Comparison of ENCODE assay signal across 29 cellular contexts in genomic region chr22:35459423-35459894, GRCh38.
"Had no signal": no experiment of that assay in that cellular context is flagged by ENCODE, and none has a peak within 500 bp of the region (broad histone marks: within the 10 kb centered on the region; RNA-seq: fewer than 3 reads in every experiment).

No MANE protein-coding gene starts in this region.

- H3K4me1 Mint-ChIP-seq: activated CD4-positive, alpha-beta memory T cell treated with anti-CD3 and anti-CD28 coated beads, Interleukin-2, amount 10 ng/mL, durations not matched to agents 7 days and 5 days; activated CD4-positive, alpha-beta T cell treated with anti-CD3 and anti-CD28 coated beads for 36 hours; activated CD4-positive, alpha-beta T cell treated with anti-CD3 and anti-CD28 coated beads, Interleukin-2, amount 10 ng/mL, durations not matched to agents 24 days and 14 days; activated naive CD4-positive, alpha-beta T cell treated with anti-CD3 and anti-CD28 coated beads, Interleukin-2, amount 10 ng/mL, durations not matched to agents 7 days and 5 days; activated naive CD8-positive, alpha-beta T cell treated with anti-CD3 and anti-CD28 coated beads, Interleukin-2, amount 10 ng/mL, durations not matched to agents 7 days and 5 days; central memory CD8-positive, alpha-beta T cell had no signal

- H3K9me3 ChIP-seq: ascending aorta, breast epithelium had no signal

- ATAC-seq: activated CD4-positive, alpha-beta T cell treated with anti-CD3 and anti-CD28 coated beads for 36 hours; activated T-cell treated with anti-CD3 and anti-CD28 coated beads, Interleukin-2, amount 50 U/mL, for 72 hours had no signal

- H3K27ac ChIP-seq: ascending aorta, breast epithelium, cardiac muscle cell, coronary artery, dorsolateral prefrontal cortex, WERI-Rb-1 had no signal

- H3K4me3 Mint-ChIP-seq: activated CD4-positive, alpha-beta memory T cell treated with anti-CD3 and anti-CD28 coated beads, Interleukin-2, amount 10 ng/mL, durations not matched to agents 7 days and 5 days; activated CD4-positive, alpha-beta T cell treated with anti-CD3 and anti-CD28 coated beads for 36 hours; activated CD4-positive, alpha-beta T cell treated with anti-CD3 and anti-CD28 coated beads, Interleukin-2, amount 10 ng/mL, durations not matched to agents 24 days and 14 days; activated naive CD4-positive, alpha-beta T cell treated with anti-CD3 and anti-CD28 coated beads, Interleukin-2, amount 10 ng/mL, durations not matched to agents 7 days and 5 days; activated naive CD8-positive, alpha-beta T cell treated with anti-CD3 and anti-CD28 coated beads, Interleukin-2, amount 10 ng/mL, durations not matched to agents 7 days and 5 days; activated T-cell treated with anti-CD3 and anti-CD28 coated beads, Interleukin-2, amount 50 U/mL, for 24 hours; activated T-cell treated with anti-CD3 and anti-CD28 coated beads, Interleukin-2, amount 50 U/mL, for 72 hours; central memory CD8-positive, alpha-beta T cell; dendritic cell treated with granulocyte-macrophage colony-stimulating factor and Interleukin-4, amounts not matched to agents 40 ng/mL and 50 ng/mL, for 4 days; endodermal cell; T-helper 2 cell treated with Interferon-gamma antibody and Interleukin-4, amounts not matched to agents 5 μg/mL and 100 μg/mL, for 36 hours had no signal

- H3K27me3 Mint-ChIP-seq: activated CD4-positive, alpha-beta memory T cell treated with anti-CD3 and anti-CD28 coated beads, Interleukin-2, amount 10 ng/mL, durations not matched to agents 7 days and 5 days; activated CD4-positive, alpha-beta T cell treated with anti-CD3 and anti-CD28 coated beads for 36 hours; activated CD4-positive, alpha-beta T cell treated with anti-CD3 and anti-CD28 coated beads, Interleukin-2, amount 10 ng/mL, durations not matched to agents 24 days and 14 days; activated naive CD4-positive, alpha-beta T cell treated with anti-CD3 and anti-CD28 coated beads, Interleukin-2, amount 10 ng/mL, durations not matched to agents 7 days and 5 days; activated naive CD8-positive, alpha-beta T cell treated with anti-CD3 and anti-CD28 coated beads, Interleukin-2, amount 10 ng/mL, durations not matched to agents 7 days and 5 days; activated T-cell treated with anti-CD3 and anti-CD28 coated beads, Interleukin-2, amount 50 U/mL, for 24 hours; brain; central memory CD8-positive, alpha-beta T cell had no signal

- H3K4me1 ChIP-seq: ascending aorta, breast epithelium had no signal

- H3K27me3 ChIP-seq: ascending aorta, breast epithelium, cardiac muscle cell, dorsolateral prefrontal cortex had no signal

- H3K4me3 ChIP-seq: ascending aorta, breast epithelium, cardiac muscle cell, coronary artery, dorsolateral prefrontal cortex had no signal

- H3K36me3 Mint-ChIP-seq: brain had no signal

- H3K27ac Mint-ChIP-seq: activated CD4-positive, alpha-beta memory T cell treated with anti-CD3 and anti-CD28 coated beads, Interleukin-2, amount 10 ng/mL, durations not matched to agents 7 days and 5 days; activated CD4-positive, alpha-beta T cell treated with anti-CD3 and anti-CD28 coated beads for 36 hours; activated CD4-positive, alpha-beta T cell treated with anti-CD3 and anti-CD28 coated beads, Interleukin-2, amount 10 ng/mL, durations not matched to agents 24 days and 14 days; activated naive CD4-positive, alpha-beta T cell treated with anti-CD3 and anti-CD28 coated beads, Interleukin-2, amount 10 ng/mL, durations not matched to agents 7 days and 5 days; activated naive CD8-positive, alpha-beta T cell treated with anti-CD3 and anti-CD28 coated beads, Interleukin-2, amount 10 ng/mL, durations not matched to agents 7 days and 5 days; activated T-cell treated with anti-CD3 and anti-CD28 coated beads, Interleukin-2, amount 50 U/mL, for 24 hours; activated T-cell treated with anti-CD3 and anti-CD28 coated beads, Interleukin-2, amount 50 U/mL, for 72 hours; dendritic cell treated with granulocyte-macrophage colony-stimulating factor and Interleukin-4, amounts not matched to agents 40 ng/mL and 50 ng/mL, for 4 days; T-helper 2 cell treated with Interferon-gamma antibody and Interleukin-4, amounts not matched to agents 5 μg/mL and 100 μg/mL, for 36 hours had no signal

- H3K36me3 ChIP-seq: ascending aorta, breast epithelium, cardiac muscle cell, WERI-Rb-1 had no signal

- H3K9me3 Mint-ChIP-seq: activated CD4-positive, alpha-beta memory T cell treated with anti-CD3 and anti-CD28 coated beads, Interleukin-2, amount 10 ng/mL, durations not matched to agents 7 days and 5 days; activated T-cell treated with anti-CD3 and anti-CD28 coated beads, Interleukin-2, amount 50 U/mL, for 24 hours; endodermal cell had no signal

- DNase-seq: activated CD4-positive, alpha-beta memory T cell treated with anti-CD3 and anti-CD28 coated beads, Interleukin-2, amount 10 ng/mL, durations not matched to agents 7 days and 5 days; activated CD4-positive, alpha-beta T cell treated with anti-CD3 and anti-CD28 coated beads for 36 hours; activated CD4-positive, alpha-beta T cell treated with anti-CD3 and anti-CD28 coated beads, Interleukin-2, amount 10 ng/mL, durations not matched to agents 24 days and 14 days; activated CD4-positive, alpha-beta T cell treated with anti-CD3 and anti-CD28 coated beads, Interleukin-2, amount 50 U/mL, for 4 hours; activated CD4-positive, CD25-positive, alpha-beta regulatory T cell; activated CD4-positive, CD25-positive, alpha-beta regulatory T cell treated with anti-CD3 and anti-CD28 coated beads, Interleukin-2, amount 50 U/mL, for 72 hours; activated CD8-positive, alpha-beta memory T cell treated with anti-CD3 and anti-CD28 coated beads, Interleukin-2, amount 50 U/mL, for 48 hours; activated gamma-delta T cell; activated naive CD4-positive, alpha-beta T cell; activated naive CD4-positive, alpha-beta T cell treated with anti-CD3 and anti-CD28 coated beads, Interleukin-2, amount 10 ng/mL, durations not matched to agents 7 days and 5 days; activated naive CD8-positive, alpha-beta T cell treated with anti-CD3 and anti-CD28 coated beads, Interleukin-2, amount 10 ng/mL, durations not matched to agents 7 days and 5 days; activated T-cell treated with anti-CD3 and anti-CD28 coated beads for 4 hours; activated T-cell treated with anti-CD3 and anti-CD28 coated beads, Interleukin-2, amount 50 U/mL, for 24 hours; activated T-cell treated with anti-CD3 and anti-CD28 coated beads, Interleukin-2, amount 50 U/mL, for 72 hours; dorsolateral prefrontal cortex; effector memory CD4-positive, alpha-beta T cell; endodermal cell; foreskin fibroblast; hippocampal formation; T1000; WERI-Rb-1 had no signal
